ENCODE assay signal across 12 cellular contexts in genomic region chr15:101511717-101512116, GRCh38. TPM values are rescaled to one million over a fixed set of nuclear protein-coding genes. Genes with fewer than 3 reads are reported as not detected.
"Had no signal": no experiment of that assay in that cellular context is flagged by ENCODE, and none has a peak within 500 bp of the region (broad histone marks: within the 10 kb centered on the region; RNA-seq: fewer than 3 reads in every experiment).

No MANE protein-coding gene starts in this region.

- DNase-seq: GM23248, GOT3, H7, H9, HCEC 1CT, HFFc6 had no signal

- H3K4me3 Mint-ChIP-seq: GM23338, H9, HFFc6 had no signal

- H3K4me1 Mint-ChIP-seq: GM23338 had no signal

- H3K36me3 ChIP-seq: HAP-1 had no signal

- H3K4me1 ChIP-seq: HAP-1 had no signal

- H3K27ac ChIP-seq: GM23248 had no signal

- ATAC-seq: GM23338, HCT116 had no signal

- H3K27ac Mint-ChIP-seq: GM23338, H9, HFFc6 had no signal

- H3K4me2 ChIP-seq: GM23338 had no signal

- H3K9me3 ChIP-seq: HAP-1 had no signal

- H3K9ac ChIP-seq: GM23248 had no signal

- H3K4me3 ChIP-seq: GM23248, GM23338, HAP-1 had no signal

- FAIRE-seq: H1, H54 had no signal

RNA-seq across cellular contexts. Expression of gene PCSK6, which starts 22.2 kb away (rescaled TPM):
- total RNA-seq: GM23248, H4, HFFc6 had no signal
